Comparison of ENCODE assay signal across 21 cellular contexts in genomic region chr14:67385618-67386017, GRCh38. TPM values are rescaled to one million over a fixed set of nuclear protein-coding genes. Genes with fewer than 3 reads are reported as not detected.
DNase-seq lines count a peak whose midpoint lies in the region; ATAC-seq, FAIRE-seq and TF ChIP-seq lines count a peak whose summit lies in the region.
"Had no signal": no experiment of that assay in that cellular context is flagged by ENCODE, and none has a peak within 500 bp of the region (broad histone marks: within the 10 kb centered on the region; RNA-seq: fewer than 3 reads in every experiment).

No MANE protein-coding gene starts in this region.

- no peak overlapping the region for H3K9ac ChIP-seq in K562 (ENCODE audit: insufficient read depth in 1 of 2, low read depth in 2 of 2, low read length in 2 of 2)

- H3K4me1 ChIP-seq in K562 (replicated peaks in 1 of 2; ENCODE audit: control insufficient read depth in 2 of 2, insufficient read depth in 2 of 2, low read length in 2 of 2) (peaks cover 3 to 11% of the 10 kb centered on the region in 2 experiments; a peak in 3 of 5 replicates), foreskin keratinocyte (peaks cover 16% of the 10 kb centered on the region)
- H3K4me1 ChIP-seq: A549, Caco-2 had no signal

- POLR2A ChIA-PET in K562 (lab: Yijun Ruan, JAX) = interaction anchor here (0.6 to 1.7 kb wide), 3 partner anchors 10 to 448 kb away, joined by 3 to 5 read pairs (median 5); no protein-coding TSS in a partner anchor

- H4K20me1 ChIP-seq in K562 (replicated peaks; ENCODE audit: control insufficient read depth, insufficient read depth, low read length) = no peaks in the 10 kb centered on the region

- H3K36me3 Mint-ChIP-seq in activated T-cell treated with anti-CD3 and anti-CD28 coated beads, Interleukin-2, amount 50 U/mL, for 24 hours (ENCODE audit: low read depth) = peaks cover 77% of the 10 kb centered on the region
- H3K36me3 Mint-ChIP-seq in activated T-cell treated with anti-CD3 and anti-CD28 coated beads, Interleukin-2, amount 50 U/mL, for 72 hours (ENCODE audit: insufficient read depth in 2 of 2) = peaks cover 8 to 21% of the 10 kb centered on the region in 2 donors

- no peak for DNase-seq in activated T-cell treated with anti-CD3 and anti-CD28 coated beads, Interleukin-2, amount 50 U/mL, for 24 hours
- DNase-seq in activated T-cell treated with anti-CD3 and anti-CD28 coated beads, Interleukin-2, amount 50 U/mL, for 72 hours = no peak
- DNase-seq in K562 (ENCODE audit: extremely low read depth in 1 of 4, low spot score in 3 of 4) (no peak), foreskin keratinocyte (peak; percentile 62 to 84), mucosa of gallbladder (ENCODE audit: low spot score) (no peak), MG63 (no peak), NCI-H187 treated with DMSO at 0.1 percent for 48 hours (lab: John Stamatoyannopoulos, UW) (no peak)
- no peak for DNase-seq in activated effector memory CD4-positive, alpha-beta T cell treated with Interleukin-2 at 50 U/mL for 16 hours
- DNase-seq: Caco-2; H7; Karpas-422; NCI-H1417 treated with DMSO at 0.1 percent for 48 hours; NCI-H2081; NCI-H226; NCI-H69; NK-92 treated with Interleukin-12 subunit alpha and Interleukin-12 subunit beta, amount 100 ng/mL, for 24 hours; OCI-M1 had no signal

- H3K27me3 Mint-ChIP-seq in activated T-cell treated with anti-CD3 and anti-CD28 coated beads, Interleukin-2, amount 50 U/mL, for 24 hours = no peaks in the 10 kb centered on the region
- H3K27me3 Mint-ChIP-seq in activated T-cell treated with anti-CD3 and anti-CD28 coated beads, Interleukin-2, amount 50 U/mL, for 72 hours (ENCODE audit: low read depth) = no peaks in the 10 kb centered on the region

- H3K36me3 ChIP-seq in K562 (ENCODE audit: control insufficient read depth, insufficient read depth, low read length) = peaks cover 65% of the 10 kb centered on the region
- H3K36me3 ChIP-seq in MG63 = peaks cover 36% of the 10 kb centered on the region

- BruUV-seq in K562 (replicated peaks; lab: Mats Ljungman, UMichigan) = no TSS peak

- in situ Hi-C loops in K562 (cut with MboI) = no loop called here

- TF ChIP-seq CTCF in K562 (IDR thresholded peaks at IDR 0.05 in 2 of 3, conservative IDR thresholded peaks at IDR 0.05 in 1 of 3; ENCODE audit: insufficient read depth in 2 of 3, low read depth in 1 of 3, low read length in 3 of 3) = no peak
- no peak for TF ChIP-seq CTCF in foreskin keratinocyte (conservative IDR thresholded peaks at IDR 0.05)

- H3K27me3 ChIP-seq in K562 (ENCODE audit: control insufficient read depth in 2 of 2, insufficient read depth in 2 of 2, low read length in 2 of 2) = no peaks in the 10 kb centered on the region
- H3K27me3 ChIP-seq in foreskin keratinocyte = no peaks in the 10 kb centered on the region
- H3K27me3 ChIP-seq in MG63 = no peaks in the 10 kb centered on the region

- FAIRE-seq in K562 (lab: Jason Lieb, UNC) = no peak
- FAIRE-seq: G401.6, GM12891 had no signal

- no peaks in the 10 kb centered on the region for H3K9me1 ChIP-seq in K562 (ENCODE audit: control insufficient read depth, insufficient read depth, low read length)

- ATAC-seq in activated T-cell treated with anti-CD3 and anti-CD28 coated beads, Interleukin-2, amount 50 U/mL, for 72 hours (replicated peaks in 1 of 2) = no peak
- ATAC-seq in K562 = no peak
- peak; percentile 94 for ATAC-seq in foreskin keratinocyte
- ATAC-seq: A549 had no signal

- CTCF ChIA-PET in K562 (lab: Yijun Ruan, JAX; ENCODE audit: low intra/inter-chr PET ratio) = no interaction called here

- TF ChIP-seq EP300 in K562 (IDR thresholded peaks at IDR 0.05; ENCODE audit: low read length) = no peak

- H3K4me3 Mint-ChIP-seq in activated T-cell treated with anti-CD3 and anti-CD28 coated beads, Interleukin-2, amount 50 U/mL, for 24 hours = no peak overlapping the region
- H3K4me3 Mint-ChIP-seq in activated T-cell treated with anti-CD3 and anti-CD28 coated beads, Interleukin-2, amount 50 U/mL, for 72 hours = no peak overlapping the region

- no peak overlapping the region for H2AFZ ChIP-seq in K562 (ENCODE audit: low read depth, low read length)

- H3K27ac ChIP-seq in K562 (ENCODE audit: extremely low read depth, low read depth, low read length) = no peak overlapping the region
- H3K27ac ChIP-seq in foreskin keratinocyte = no peak overlapping the region
- H3K27ac ChIP-seq: A549, C4-2B had no signal

- H3K9me3 Mint-ChIP-seq in activated T-cell treated with anti-CD3 and anti-CD28 coated beads, Interleukin-2, amount 50 U/mL, for 24 hours = no peaks in the 10 kb centered on the region
- H3K9me3 Mint-ChIP-seq in activated T-cell treated with anti-CD3 and anti-CD28 coated beads, Interleukin-2, amount 50 U/mL, for 72 hours = no peaks in the 10 kb centered on the region

- no peak overlapping the region for H3K4me3 ChIP-seq in K562
- no peak overlapping the region for H3K4me3 ChIP-seq in MG63
- H3K4me3 ChIP-seq: A549 had no signal

- no peak for TF ChIP-seq RAD21 in K562 (CRISPR knock-in tag; conservative IDR thresholded peaks at IDR 0.05 in 1 of 2, IDR thresholded peaks at IDR 0.05 in 1 of 2)

- intact Hi-C loops in K562 (cut with micrococcal nuclease) = no loop called here

- H3K27ac Mint-ChIP-seq in activated T-cell treated with anti-CD3 and anti-CD28 coated beads, Interleukin-2, amount 50 U/mL, for 24 hours = peak overlapping the region; percentile 47
- H3K27ac Mint-ChIP-seq in activated T-cell treated with anti-CD3 and anti-CD28 coated beads, Interleukin-2, amount 50 U/mL, for 72 hours = no peak overlapping the region

- peak; percentile 18; the same call in 1 of the 2 replicates for TF ChIP-seq POLR2A in K562 (conservative IDR thresholded peaks at IDR 0.05)

- no peaks in the 10 kb centered on the region for H3K79me2 ChIP-seq in K562 (ENCODE audit: control insufficient read depth, insufficient read depth, low read length)

- 100% methylated on average over 2 of the region's 2 CpGs for WGBS in K562 (ENCODE audit: insufficient coverage, low coverage, missing lambda C conversion rate)

- H3K9me3 ChIP-seq in K562 (replicated peaks; ENCODE audit: control insufficient read depth, insufficient read depth, low read depth, low read length) = no peaks in the 10 kb centered on the region
- no peaks in the 10 kb centered on the region for H3K9me3 ChIP-seq in MG63
- H3K9me3 ChIP-seq: A549, Caco-2 had no signal

- H3K4me1 Mint-ChIP-seq in activated T-cell treated with anti-CD3 and anti-CD28 coated beads, Interleukin-2, amount 50 U/mL, for 24 hours (ENCODE audit: low read depth) = peaks cover 8% of the 10 kb centered on the region
- H3K4me1 Mint-ChIP-seq in activated T-cell treated with anti-CD3 and anti-CD28 coated beads, Interleukin-2, amount 50 U/mL, for 72 hours (ENCODE audit: low read depth) = no peaks in the 10 kb centered on the region

- H3K4me2 ChIP-seq in K562 (ENCODE audit: insufficient read depth, low read length) = no peak overlapping the region
- H3K4me2 ChIP-seq: A549 had no signal

RNA-seq across cellular contexts. Expression of gene EIF2S1, which starts 25.5 kb away (rescaled TPM):
- 100 to 1,000 TPM; 132 to 172 TPM for total RNA-seq in activated T-cell treated with anti-CD3 and anti-CD28 coated beads, Interleukin-2, amount 50 U/mL, for 72 hours
- 14.2 and 42.2 TPM in 2 replicates for total RNA-seq in K562 (2011; cell fraction: chromatin; rRNA removed; ENCODE audit: low replicate concordance)
- 11.5 and 17.4 TPM in 2 replicates for total RNA-seq in K562 (2011; cell fraction: nucleolus; rRNA removed)
- 19.8 and 22.3 TPM in 2 replicates for total RNA-seq in K562 (2011; cell fraction: nucleoplasm; rRNA removed)
- total RNA-seq in K562 (2014; rRNA removed) (362 and 424 TPM in 2 replicates), K562 (2014; rRNA removed; fragmentation: Illumina TruSeq; extraction: Trizol) (344 and 380 TPM in 2 replicates), K562 (2015; rRNA removed; fragmentation: Illumina TruSeq; extraction: Trizol) (311 and 332 TPM in 2 replicates), K562 (2021) (234 and 237 TPM in 2 replicates), foreskin keratinocyte (200 and 235 TPM in 2 replicates), mucosa of gallbladder (75.1 TPM)
- polyA plus RNA-seq in K562 (2011; rRNA removed) (147 and 314 TPM in 2 replicates), K562 (2014; fragmentation: Illumina TruSeq; extraction: Trizol) (216 and 275 TPM in 2 replicates), K562 (2014; fragmentation: Nextera tagmentation; extraction: Ambion mirVana) (1,000 to 10,000 TPM in 1 of 2 experiments, 100 to 1,000 TPM in 1; 717 to 1,018 TPM), K562 (2014; rRNA removed) (310 and 331 TPM in 2 replicates), foreskin keratinocyte (121 and 144 TPM in 2 replicates)
- polyA plus RNA-seq in K562 (2011; cell fraction: cytosol; rRNA removed) = 30.9 and 61.0 TPM in 2 replicates
- 22.8 and 35.5 TPM in 2 replicates for polyA plus RNA-seq in K562 (2011; cell fraction: nucleus; rRNA removed)
- polyA plus RNA-seq in K562 (2012) = 101 and 349 TPM in 2 replicates
- polyA minus RNA-seq in K562 (2011; rRNA and poly(A)+ RNA removed) = 281 and 389 TPM in 2 replicates
- polyA minus RNA-seq in K562 (2011; cell fraction: cytosol; rRNA and poly(A)+ RNA removed) = 73.4 and 109 TPM in 2 replicates
- polyA minus RNA-seq in K562 (2011; cell fraction: nucleus; rRNA and poly(A)+ RNA removed) = 17.9 and 25.2 TPM in 2 replicates
- total RNA-seq in MG63 (2014; rRNA removed; shearing (Covaris generic); ENCODE audit: low replicate concordance) = 284 and 534 TPM in 2 replicates

RNA-seq across cellular contexts. Expression of gene ATP6V1D, which starts 26.0 kb away (rescaled TPM):
- 10 to 100 TPM; 24.5 to 27.3 TPM for total RNA-seq in activated T-cell treated with anti-CD3 and anti-CD28 coated beads, Interleukin-2, amount 50 U/mL, for 72 hours
- total RNA-seq in K562 (2011; cell fraction: chromatin; rRNA removed; ENCODE audit: low replicate concordance) = 29.4 and 58.7 TPM in 2 replicates
- 23.3 and 33.2 TPM in 2 replicates for total RNA-seq in K562 (2011; cell fraction: nucleolus; rRNA removed)
- total RNA-seq in K562 (2011; cell fraction: nucleoplasm; rRNA removed) = 32.0 and 46.9 TPM in 2 replicates
- total RNA-seq in K562 (2014; rRNA removed) (35.5 and 41.2 TPM in 2 replicates), K562 (2014; rRNA removed; fragmentation: Illumina TruSeq; extraction: Trizol) (56.9 and 71.0 TPM in 2 replicates), K562 (2015; rRNA removed; fragmentation: Illumina TruSeq; extraction: Trizol) (57.2 and 60.1 TPM in 2 replicates), K562 (2021) (30.4 and 36.6 TPM in 2 replicates), foreskin keratinocyte (93.4 and 115 TPM in 2 replicates), mucosa of gallbladder (69.1 TPM)
- polyA plus RNA-seq in K562 (2011; rRNA removed) (29.5 and 49.6 TPM in 2 replicates), K562 (2014; fragmentation: Illumina TruSeq; extraction: Trizol) (38.6 and 42.6 TPM in 2 replicates), K562 (2014; fragmentation: Nextera tagmentation; extraction: Ambion mirVana) (10 to 100 TPM; 86.3 to 91.0 TPM), K562 (2014; rRNA removed) (35.5 and 50.0 TPM in 2 replicates), foreskin keratinocyte (70.2 and 77.0 TPM in 2 replicates)
- 13.4 and 18.1 TPM in 2 replicates for polyA plus RNA-seq in K562 (2011; cell fraction: cytosol; rRNA removed)
- polyA plus RNA-seq in K562 (2011; cell fraction: nucleus; rRNA removed) = 11.6 and 12.8 TPM in 2 replicates
- polyA plus RNA-seq in K562 (2012) = 35.5 and 40.0 TPM in 2 replicates
- 29.9 and 41.6 TPM in 2 replicates for polyA minus RNA-seq in K562 (2011; rRNA and poly(A)+ RNA removed)
- polyA minus RNA-seq in K562 (2011; cell fraction: cytosol; rRNA and poly(A)+ RNA removed) = 20.2 and 30.2 TPM in 2 replicates
- 21.9 and 22.6 TPM in 2 replicates for polyA minus RNA-seq in K562 (2011; cell fraction: nucleus; rRNA and poly(A)+ RNA removed)
- 53.2 and 57.7 TPM in 2 replicates for total RNA-seq in MG63 (2014; rRNA removed; shearing (Covaris generic); ENCODE audit: low replicate concordance)

RNA-seq across cellular contexts. Expression of gene PLEK2, which starts 26.3 kb away (rescaled TPM):
- total RNA-seq in activated T-cell treated with anti-CD3 and anti-CD28 coated beads, Interleukin-2, amount 50 U/mL, for 72 hours = 1 to 10 TPM in 1 of 2 donors, under 1 TPM in 1; 0.84 to 1.4 TPM
- not detected in 2 replicates for total RNA-seq in K562 (2011; cell fraction: chromatin; rRNA removed; ENCODE audit: low replicate concordance)
- not detected in 2 replicates for total RNA-seq in K562 (2011; cell fraction: nucleolus; rRNA removed)
- total RNA-seq in K562 (2011; cell fraction: nucleoplasm; rRNA removed) = not detected in 2 replicates
- total RNA-seq in K562 (2014; rRNA removed) = not detected in 2 replicates
- total RNA-seq in K562 (2014; rRNA removed; fragmentation: Illumina TruSeq; extraction: Trizol) = not detected in 2 replicates
- total RNA-seq in K562 (2015; rRNA removed; fragmentation: Illumina TruSeq; extraction: Trizol) = not detected in 2 replicates
- total RNA-seq in K562 (2021) = not detected in 2 replicates
- polyA plus RNA-seq in K562 (2011; rRNA removed) = not detected in 2 replicates
- not detected in 2 replicates for polyA plus RNA-seq in K562 (2011; cell fraction: cytosol; rRNA removed)
- not detected in 2 replicates for polyA plus RNA-seq in K562 (2011; cell fraction: nucleus; rRNA removed)
- not detected in 2 replicates for polyA plus RNA-seq in K562 (2012)
- not detected in 2 replicates for polyA plus RNA-seq in K562 (2014; fragmentation: Illumina TruSeq; extraction: Trizol)
- polyA plus RNA-seq in K562 (2014; fragmentation: Nextera tagmentation; extraction: Ambion mirVana) = not detected
- not detected in 2 replicates for polyA plus RNA-seq in K562 (2014; rRNA removed)
- polyA minus RNA-seq in K562 (2011; rRNA and poly(A)+ RNA removed) = not detected in 2 replicates
- 2.3 TPM in 1 of 2 replicates, not detected in the other for polyA minus RNA-seq in K562 (2011; cell fraction: cytosol; rRNA and poly(A)+ RNA removed)
- not detected in 2 replicates for polyA minus RNA-seq in K562 (2011; cell fraction: nucleus; rRNA and poly(A)+ RNA removed)
- 336 and 531 TPM in 2 replicates for total RNA-seq in foreskin keratinocyte
- 333 and 495 TPM in 2 replicates for polyA plus RNA-seq in foreskin keratinocyte
- total RNA-seq in mucosa of gallbladder = 10.5 TPM
- 2.2 TPM in 1 of 2 replicates, not detected in the other for total RNA-seq in MG63 (2014; rRNA removed; shearing (Covaris generic); ENCODE audit: low replicate concordance)
- total RNA-seq: H7 had no signal

Comparison
In these comparisons a context has a peak if more than half of its experiments do, and no peak if none do; other contexts are left out.
1. DNase-seq: peak in foreskin keratinocyte (2 of 2); none in activated T-cell treated with anti-CD3 and anti-CD28 coated beads, Interleukin-2, amount 50 U/mL, for 24 hours (single experiment), activated T-cell treated with anti-CD3 and anti-CD28 coated beads, Interleukin-2, amount 50 U/mL, for 72 hours (0 of 2), K562 (0 of 4), mucosa of gallbladder (single experiment), activated effector memory CD4-positive, alpha-beta T cell treated with Interleukin-2 at 50 U/mL for 16 hours (single experiment), MG63 (single experiment) and NCI-H187 treated with DMSO at 0.1 percent for 48 hours (single experiment).
2. RNA of gene PLEK2, which starts 26.3 kb away (total RNA-seq): 336 to 531 TPM in foreskin keratinocyte; 10.5 TPM in mucosa of gallbladder (single experiment), 2.2 TPM in MG63, 0.84 to 1.4 TPM in activated T-cell treated with anti-CD3 and anti-CD28 coated beads, Interleukin-2, amount 50 U/mL, for 72 hours and not detected in K562; every median in the first group is over 10 times any median in the second.